1 cellular context compared by ENCODE assay signal in the genomic region with DNA sequence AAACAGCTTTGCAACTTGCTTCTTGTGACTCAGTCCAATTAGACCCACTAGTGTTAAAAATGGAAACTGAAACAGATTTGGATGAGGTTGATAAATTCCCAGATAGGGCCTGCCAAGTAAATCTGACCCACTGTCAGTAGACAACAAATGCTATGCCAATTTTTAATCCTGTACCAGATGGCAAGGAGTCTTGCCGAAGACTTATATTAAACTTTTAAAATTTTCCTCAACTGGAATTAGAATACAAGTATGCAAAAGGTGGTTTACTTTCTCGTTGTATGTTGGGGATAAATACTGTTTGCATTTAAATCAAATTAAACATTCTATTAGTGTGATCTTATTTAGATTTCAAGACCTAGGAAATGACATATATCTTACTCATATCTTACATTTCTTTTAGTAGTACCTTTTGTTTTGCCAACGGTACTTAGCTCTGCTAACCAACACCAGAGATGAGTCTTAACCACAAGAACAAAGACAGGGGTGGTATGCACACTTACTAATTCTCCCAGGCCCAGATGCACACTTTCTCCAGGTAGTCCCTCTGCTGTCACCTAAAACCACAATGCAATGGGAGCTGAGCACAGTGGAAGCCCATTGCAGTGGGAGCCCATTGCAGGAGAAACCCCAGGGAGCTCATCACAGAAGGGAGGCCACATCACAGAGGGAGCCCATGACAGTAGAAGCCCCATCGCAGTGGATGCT.
TF ChIP-seq lines count a peak whose summit lies in the region.

No MANE protein-coding gene starts in this region.

TF ChIP-seq in GM12878, 131 proteins besides CTCF, POLR2A, EP300 and RAD21 (continued from another document and continues in another):
- no peak for TF ChIP-seq ESRRA (IDR thresholded peaks at IDR 0.05; ENCODE audit: low read length)
- no peak for TF ChIP-seq TCF7 (IDR thresholded peaks at IDR 0.05; ENCODE audit: borderline replicate concordance)
- TF ChIP-seq BACH1 (IDR thresholded peaks at IDR 0.05; ENCODE audit: borderline replicate concordance): peak; percentile 11; the same call in 1 of the 2 replicates
- TF ChIP-seq TARDBP (IDR thresholded peaks at IDR 0.05; ENCODE audit: borderline replicate concordance): no peak
- no peak for TF ChIP-seq CEBPB (IDR thresholded peaks at IDR 0.05; ENCODE audit: borderline replicate concordance in 1 of 2, low read depth in 2 of 2, low read length in 2 of 2)
- no peak for TF ChIP-seq TBL1XR1 (IDR thresholded peaks at IDR 0.05; ENCODE audit: low read depth, low read length)
- TF ChIP-seq CREM (IDR thresholded peaks at IDR 0.05; ENCODE audit: low read depth): peak; percentile 72
- TF ChIP-seq, protein P1, sequence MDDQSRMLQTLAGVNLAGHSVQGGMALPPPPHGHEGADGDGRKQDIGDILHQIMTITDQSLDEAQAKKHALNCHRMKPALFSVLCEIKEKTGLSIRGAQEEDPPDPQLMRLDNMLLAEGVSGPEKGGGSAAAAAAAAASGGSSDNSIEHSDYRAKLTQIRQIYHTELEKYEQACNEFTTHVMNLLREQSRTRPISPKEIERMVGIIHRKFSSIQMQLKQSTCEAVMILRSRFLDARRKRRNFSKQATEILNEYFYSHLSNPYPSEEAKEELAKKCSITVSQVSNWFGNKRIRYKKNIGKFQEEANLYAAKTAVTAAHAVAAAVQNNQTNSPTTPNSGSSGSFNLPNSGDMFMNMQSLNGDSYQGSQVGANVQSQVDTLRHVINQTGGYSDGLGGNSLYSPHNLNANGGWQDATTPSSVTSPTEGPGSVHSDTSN (IDR thresholded peaks at IDR 0.05; ENCODE audit: insufficient replicate concordance, low read depth, low read length): no peak
- TF ChIP-seq, protein P2, sequence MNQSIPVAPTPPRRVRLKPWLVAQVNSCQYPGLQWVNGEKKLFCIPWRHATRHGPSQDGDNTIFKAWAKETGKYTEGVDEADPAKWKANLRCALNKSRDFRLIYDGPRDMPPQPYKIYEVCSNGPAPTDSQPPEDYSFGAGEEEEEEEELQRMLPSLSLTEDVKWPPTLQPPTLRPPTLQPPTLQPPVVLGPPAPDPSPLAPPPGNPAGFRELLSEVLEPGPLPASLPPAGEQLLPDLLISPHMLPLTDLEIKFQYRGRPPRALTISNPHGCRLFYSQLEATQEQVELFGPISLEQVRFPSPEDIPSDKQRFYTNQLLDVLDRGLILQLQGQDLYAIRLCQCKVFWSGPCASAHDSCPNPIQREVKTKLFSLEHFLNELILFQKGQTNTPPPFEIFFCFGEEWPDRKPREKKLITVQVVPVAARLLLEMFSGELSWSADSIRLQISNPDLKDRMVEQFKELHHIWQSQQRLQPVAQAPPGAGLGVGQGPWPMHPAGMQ (IDR thresholded peaks at IDR 0.05; ENCODE audit: borderline replicate concordance): no peak
- TF ChIP-seq NRF1 (conservative IDR thresholded peaks at IDR 0.05; ENCODE audit: low read depth, low read length): no peak
- TF ChIP-seq IKZF2 (IDR thresholded peaks at IDR 0.05): peak; percentile 67 to 76
- TF ChIP-seq, protein P3, sequence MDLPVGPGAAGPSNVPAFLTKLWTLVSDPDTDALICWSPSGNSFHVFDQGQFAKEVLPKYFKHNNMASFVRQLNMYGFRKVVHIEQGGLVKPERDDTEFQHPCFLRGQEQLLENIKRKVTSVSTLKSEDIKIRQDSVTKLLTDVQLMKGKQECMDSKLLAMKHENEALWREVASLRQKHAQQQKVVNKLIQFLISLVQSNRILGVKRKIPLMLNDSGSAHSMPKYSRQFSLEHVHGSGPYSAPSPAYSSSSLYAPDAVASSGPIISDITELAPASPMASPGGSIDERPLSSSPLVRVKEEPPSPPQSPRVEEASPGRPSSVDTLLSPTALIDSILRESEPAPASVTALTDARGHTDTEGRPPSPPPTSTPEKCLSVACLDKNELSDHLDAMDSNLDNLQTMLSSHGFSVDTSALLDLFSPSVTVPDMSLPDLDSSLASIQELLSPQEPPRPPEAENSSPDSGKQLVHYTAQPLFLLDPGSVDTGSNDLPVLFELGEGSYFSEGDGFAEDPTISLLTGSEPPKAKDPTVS (IDR thresholded peaks at IDR 0.05; ENCODE audit: low read depth, low read length): no peak
- TF ChIP-seq, protein P4, sequence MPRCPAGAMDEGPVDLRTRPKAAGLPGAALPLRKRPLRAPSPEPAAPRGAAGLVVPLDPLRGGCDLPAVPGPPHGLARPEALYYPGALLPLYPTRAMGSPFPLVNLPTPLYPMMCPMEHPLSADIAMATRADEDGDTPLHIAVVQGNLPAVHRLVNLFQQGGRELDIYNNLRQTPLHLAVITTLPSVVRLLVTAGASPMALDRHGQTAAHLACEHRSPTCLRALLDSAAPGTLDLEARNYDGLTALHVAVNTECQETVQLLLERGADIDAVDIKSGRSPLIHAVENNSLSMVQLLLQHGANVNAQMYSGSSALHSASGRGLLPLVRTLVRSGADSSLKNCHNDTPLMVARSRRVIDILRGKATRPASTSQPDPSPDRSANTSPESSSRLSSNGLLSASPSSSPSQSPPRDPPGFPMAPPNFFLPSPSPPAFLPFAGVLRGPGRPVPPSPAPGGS (IDR thresholded peaks at IDR 0.05; ENCODE audit: borderline replicate concordance, insufficient read depth, low read depth, low read length, poor library complexity, severe bottlenecking): peak; percentile 59
- no peak for TF ChIP-seq NFYA (IDR thresholded peaks at IDR 0.05; ENCODE audit: borderline replicate concordance, low read depth, low read length)
- TF ChIP-seq NR2C1 (IDR thresholded peaks at IDR 0.05): no peak
- no peak for TF ChIP-seq CHD1 (IDR thresholded peaks at IDR 0.05; ENCODE audit: low read depth, low read length)
- peak; percentile 65 for TF ChIP-seq BCL11A (IDR thresholded peaks at IDR 0.05; ENCODE audit: low read depth, low read length)
- TF ChIP-seq, protein P5, sequence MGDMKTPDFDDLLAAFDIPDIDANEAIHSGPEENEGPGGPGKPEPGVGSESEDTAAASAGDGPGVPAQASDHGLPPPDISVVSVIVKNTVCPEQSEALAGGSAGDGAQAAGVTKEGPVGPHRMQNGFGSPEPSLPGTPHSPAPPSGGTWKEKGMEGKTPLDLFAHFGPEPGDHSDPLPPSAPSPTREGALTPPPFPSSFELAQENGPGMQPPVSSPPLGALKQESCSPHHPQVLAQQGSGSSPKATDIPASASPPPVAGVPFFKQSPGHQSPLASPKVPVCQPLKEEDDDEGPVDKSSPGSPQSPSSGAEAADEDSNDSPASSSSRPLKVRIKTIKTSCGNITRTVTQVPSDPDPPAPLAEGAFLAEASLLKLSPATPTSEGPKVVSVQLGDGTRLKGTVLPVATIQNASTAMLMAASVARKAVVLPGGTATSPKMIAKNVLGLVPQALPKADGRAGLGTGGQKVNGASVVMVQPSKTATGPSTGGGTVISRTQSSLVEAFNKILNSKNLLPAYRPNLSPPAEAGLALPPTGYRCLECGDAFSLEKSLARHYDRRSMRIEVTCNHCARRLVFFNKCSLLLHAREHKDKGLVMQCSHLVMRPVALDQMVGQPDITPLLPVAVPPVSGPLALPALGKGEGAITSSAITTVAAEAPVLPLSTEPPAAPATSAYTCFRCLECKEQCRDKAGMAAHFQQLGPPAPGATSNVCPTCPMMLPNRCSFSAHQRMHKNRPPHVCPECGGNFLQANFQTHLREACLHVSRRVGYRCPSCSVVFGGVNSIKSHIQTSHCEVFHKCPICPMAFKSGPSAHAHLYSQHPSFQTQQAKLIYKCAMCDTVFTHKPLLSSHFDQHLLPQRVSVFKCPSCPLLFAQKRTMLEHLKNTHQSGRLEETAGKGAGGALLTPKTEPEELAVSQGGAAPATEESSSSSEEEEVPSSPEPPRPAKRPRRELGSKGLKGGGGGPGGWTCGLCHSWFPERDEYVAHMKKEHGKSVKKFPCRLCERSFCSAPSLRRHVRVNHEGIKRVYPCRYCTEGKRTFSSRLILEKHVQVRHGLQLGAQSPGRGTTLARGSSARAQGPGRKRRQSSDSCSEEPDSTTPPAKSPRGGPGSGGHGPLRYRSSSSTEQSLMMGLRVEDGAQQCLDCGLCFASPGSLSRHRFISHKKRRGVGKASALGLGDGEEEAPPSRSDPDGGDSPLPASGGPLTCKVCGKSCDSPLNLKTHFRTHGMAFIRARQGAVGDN (IDR thresholded peaks at IDR 0.05): no peak
- TF ChIP-seq, protein P6, sequence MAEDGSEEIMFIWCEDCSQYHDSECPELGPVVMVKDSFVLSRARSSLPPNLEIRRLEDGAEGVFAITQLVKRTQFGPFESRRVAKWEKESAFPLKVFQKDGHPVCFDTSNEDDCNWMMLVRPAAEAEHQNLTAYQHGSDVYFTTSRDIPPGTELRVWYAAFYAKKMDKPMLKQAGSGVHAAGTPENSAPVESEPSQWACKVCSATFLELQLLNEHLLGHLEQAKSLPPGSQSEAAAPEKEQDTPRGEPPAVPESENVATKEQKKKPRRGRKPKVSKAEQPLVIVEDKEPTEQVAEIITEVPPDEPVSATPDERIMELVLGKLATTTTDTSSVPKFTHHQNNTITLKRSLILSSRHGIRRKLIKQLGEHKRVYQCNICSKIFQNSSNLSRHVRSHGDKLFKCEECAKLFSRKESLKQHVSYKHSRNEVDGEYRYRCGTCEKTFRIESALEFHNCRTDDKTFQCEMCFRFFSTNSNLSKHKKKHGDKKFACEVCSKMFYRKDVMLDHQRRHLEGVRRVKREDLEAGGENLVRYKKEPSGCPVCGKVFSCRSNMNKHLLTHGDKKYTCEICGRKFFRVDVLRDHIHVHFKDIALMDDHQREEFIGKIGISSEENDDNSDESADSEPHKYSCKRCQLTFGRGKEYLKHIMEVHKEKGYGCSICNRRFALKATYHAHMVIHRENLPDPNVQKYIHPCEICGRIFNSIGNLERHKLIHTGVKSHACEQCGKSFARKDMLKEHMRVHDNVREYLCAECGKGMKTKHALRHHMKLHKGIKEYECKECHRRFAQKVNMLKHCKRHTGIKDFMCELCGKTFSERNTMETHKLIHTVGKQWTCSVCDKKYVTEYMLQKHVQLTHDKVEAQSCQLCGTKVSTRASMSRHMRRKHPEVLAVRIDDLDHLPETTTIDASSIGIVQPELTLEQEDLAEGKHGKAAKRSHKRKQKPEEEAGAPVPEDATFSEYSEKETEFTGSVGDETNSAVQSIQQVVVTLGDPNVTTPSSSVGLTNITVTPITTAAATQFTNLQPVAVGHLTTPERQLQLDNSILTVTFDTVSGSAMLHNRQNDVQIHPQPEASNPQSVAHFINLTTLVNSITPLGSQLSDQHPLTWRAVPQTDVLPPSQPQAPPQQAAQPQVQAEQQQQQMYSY (CRISPR knock-in tag; IDR thresholded peaks at IDR 0.05): no peak
- TF ChIP-seq, protein P7, sequence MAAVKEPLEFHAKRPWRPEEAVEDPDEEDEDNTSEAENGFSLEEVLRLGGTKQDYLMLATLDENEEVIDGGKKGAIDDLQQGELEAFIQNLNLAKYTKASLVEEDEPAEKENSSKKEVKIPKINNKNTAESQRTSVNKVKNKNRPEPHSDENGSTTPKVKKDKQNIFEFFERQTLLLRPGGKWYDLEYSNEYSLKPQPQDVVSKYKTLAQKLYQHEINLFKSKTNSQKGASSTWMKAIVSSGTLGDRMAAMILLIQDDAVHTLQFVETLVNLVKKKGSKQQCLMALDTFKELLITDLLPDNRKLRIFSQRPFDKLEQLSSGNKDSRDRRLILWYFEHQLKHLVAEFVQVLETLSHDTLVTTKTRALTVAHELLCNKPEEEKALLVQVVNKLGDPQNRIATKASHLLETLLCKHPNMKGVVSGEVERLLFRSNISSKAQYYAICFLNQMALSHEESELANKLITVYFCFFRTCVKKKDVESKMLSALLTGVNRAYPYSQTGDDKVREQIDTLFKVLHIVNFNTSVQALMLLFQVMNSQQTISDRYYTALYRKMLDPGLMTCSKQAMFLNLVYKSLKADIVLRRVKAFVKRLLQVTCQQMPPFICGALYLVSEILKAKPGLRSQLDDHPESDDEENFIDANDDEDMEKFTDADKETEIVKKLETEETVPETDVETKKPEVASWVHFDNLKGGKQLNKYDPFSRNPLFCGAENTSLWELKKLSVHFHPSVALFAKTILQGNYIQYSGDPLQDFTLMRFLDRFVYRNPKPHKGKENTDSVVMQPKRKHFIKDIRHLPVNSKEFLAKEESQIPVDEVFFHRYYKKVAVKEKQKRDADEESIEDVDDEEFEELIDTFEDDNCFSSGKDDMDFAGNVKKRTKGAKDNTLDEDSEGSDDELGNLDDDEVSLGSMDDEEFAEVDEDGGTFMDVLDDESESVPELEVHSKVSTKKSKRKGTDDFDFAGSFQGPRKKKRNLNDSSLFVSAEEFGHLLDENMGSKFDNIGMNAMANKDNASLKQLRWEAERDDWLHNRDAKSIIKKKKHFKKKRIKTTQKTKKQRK (IDR thresholded peaks at IDR 0.05; ENCODE audit: low read depth, low read length): no peak
- TF ChIP-seq, protein P8, sequence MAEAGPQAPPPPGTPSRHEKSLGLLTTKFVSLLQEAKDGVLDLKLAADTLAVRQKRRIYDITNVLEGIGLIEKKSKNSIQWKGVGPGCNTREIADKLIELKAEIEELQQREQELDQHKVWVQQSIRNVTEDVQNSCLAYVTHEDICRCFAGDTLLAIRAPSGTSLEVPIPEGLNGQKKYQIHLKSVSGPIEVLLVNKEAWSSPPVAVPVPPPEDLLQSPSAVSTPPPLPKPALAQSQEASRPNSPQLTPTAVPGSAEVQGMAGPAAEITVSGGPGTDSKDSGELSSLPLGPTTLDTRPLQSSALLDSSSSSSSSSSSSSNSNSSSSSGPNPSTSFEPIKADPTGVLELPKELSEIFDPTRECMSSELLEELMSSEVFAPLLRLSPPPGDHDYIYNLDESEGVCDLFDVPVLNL (IDR thresholded peaks at IDR 0.05; ENCODE audit: low read depth, low read length): no peak
- no peak for TF ChIP-seq RAD51 (IDR thresholded peaks at IDR 0.05)
- TF ChIP-seq, protein P9, sequence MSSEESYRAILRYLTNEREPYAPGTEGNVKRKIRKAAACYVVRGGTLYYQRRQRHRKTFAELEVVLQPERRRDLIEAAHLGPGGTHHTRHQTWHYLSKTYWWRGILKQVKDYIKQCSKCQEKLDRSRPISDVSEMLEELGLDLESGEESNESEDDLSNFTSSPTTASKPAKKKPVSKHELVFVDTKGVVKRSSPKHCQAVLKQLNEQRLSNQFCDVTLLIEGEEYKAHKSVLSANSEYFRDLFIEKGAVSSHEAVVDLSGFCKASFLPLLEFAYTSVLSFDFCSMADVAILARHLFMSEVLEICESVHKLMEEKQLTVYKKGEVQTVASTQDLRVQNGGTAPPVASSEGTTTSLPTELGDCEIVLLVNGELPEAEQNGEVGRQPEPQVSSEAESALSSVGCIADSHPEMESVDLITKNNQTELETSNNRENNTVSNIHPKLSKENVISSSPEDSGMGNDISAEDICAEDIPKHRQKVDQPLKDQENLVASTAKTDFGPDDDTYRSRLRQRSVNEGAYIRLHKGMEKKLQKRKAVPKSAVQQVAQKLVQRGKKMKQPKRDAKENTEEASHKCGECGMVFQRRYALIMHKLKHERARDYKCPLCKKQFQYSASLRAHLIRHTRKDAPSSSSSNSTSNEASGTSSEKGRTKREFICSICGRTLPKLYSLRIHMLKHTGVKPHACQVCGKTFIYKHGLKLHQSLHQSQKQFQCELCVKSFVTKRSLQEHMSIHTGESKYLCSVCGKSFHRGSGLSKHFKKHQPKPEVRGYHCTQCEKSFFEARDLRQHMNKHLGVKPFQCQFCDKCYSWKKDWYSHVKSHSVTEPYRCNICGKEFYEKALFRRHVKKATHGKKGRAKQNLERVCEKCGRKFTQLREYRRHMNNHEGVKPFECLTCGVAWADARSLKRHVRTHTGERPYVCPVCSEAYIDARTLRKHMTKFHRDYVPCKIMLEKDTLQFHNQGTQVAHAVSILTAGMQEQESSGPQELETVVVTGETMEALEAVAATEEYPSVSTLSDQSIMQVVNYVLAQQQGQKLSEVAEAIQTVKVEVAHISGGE (CRISPR knock-in tag; IDR thresholded peaks at IDR 0.05): no peak
- no peak for TF ChIP-seq SPI1 (IDR thresholded peaks at IDR 0.05; ENCODE audit: borderline replicate concordance, insufficient read depth, low read depth, low read length)
- TF ChIP-seq HDAC2 (IDR thresholded peaks at IDR 0.05): no peak
- no peak for TF ChIP-seq YBX1 (IDR thresholded peaks at IDR 0.05)
